15 cellular contexts compared by ENCODE assay signal in the genomic region with DNA sequence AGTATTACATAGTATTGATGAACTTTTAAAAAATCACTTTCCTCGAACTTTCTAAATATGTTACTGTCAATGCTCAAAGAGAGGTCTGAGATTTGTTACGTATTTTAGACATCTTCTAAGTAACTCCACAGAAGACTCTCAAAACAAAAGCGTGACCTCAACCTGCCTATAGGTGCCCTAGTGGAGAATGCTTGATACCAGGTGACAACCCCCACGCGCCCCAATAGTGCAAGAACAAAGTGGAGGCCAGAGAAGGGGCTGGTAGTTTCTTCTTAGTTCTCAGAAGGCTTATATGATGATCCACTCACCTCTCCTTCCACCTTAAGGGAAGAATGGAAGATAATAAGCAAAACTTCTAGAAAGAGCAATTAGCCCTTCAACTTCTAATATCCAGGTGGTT.
DNase-seq lines count a peak whose midpoint lies in the region; ATAC-seq and TF ChIP-seq lines count a peak whose summit lies in the region.
"Had no signal": no experiment of that assay in that cellular context is flagged by ENCODE, and none has a peak within 500 bp of the region (broad histone marks: within the 10 kb centered on the region; RNA-seq: fewer than 3 reads in every experiment).

No MANE protein-coding gene starts in this region.

- no peak overlapping the region for H3K4me3 ChIP-seq in esophagus squamous epithelium
- no peak overlapping the region for H3K4me3 ChIP-seq in suprapubic skin
- H3K4me3 ChIP-seq in uterus = no peak overlapping the region
- H3K4me3 ChIP-seq: hepatocyte, MG63, sigmoid colon, tibial artery had no signal

- no peak for DNase-seq in activated T-cell treated with anti-CD3 and anti-CD28 coated beads, Interleukin-2, amount 50 U/mL, for 4 hours
- DNase-seq in activated T-cell treated with anti-CD3 and anti-CD28 coated beads for 4 hours = no peak
- no peak for DNase-seq in activated B cell treated with CpG ODN at 0.5 μM for 24 hours
- no peak for DNase-seq in esophagus squamous epithelium (lab: John Stamatoyannopoulos, UW)
- DNase-seq in suprapubic skin (ENCODE audit: low spot score in 2 of 2) = no peak
- DNase-seq in uterus = no peak
- no peak for DNase-seq in left colon
- no peak for DNase-seq in NCI-H510A treated with DMSO at 0.1 percent for 48 hours (lab: John Stamatoyannopoulos, UW)
- DNase-seq: ACHN; MG63; NK-92 treated with Interleukin-12 subunit alpha and Interleukin-12 subunit beta, amount 100 ng/mL, for 24 hours; sigmoid colon; tibial artery had no signal

- peak overlapping the region; percentile 98 for H3K27ac Mint-ChIP-seq in activated B cell treated with CpG ODN at 0.5 μM for 24 hours

- TF ChIP-seq EP300 in suprapubic skin (IDR thresholded peaks at IDR 0.05) = no peak

- TF ChIP-seq CTCF in activated B cell treated with CpG ODN at 0.5 μM for 24 hours (IDR thresholded peaks at IDR 0.05) (no peak), esophagus squamous epithelium (IDR thresholded peaks at IDR 0.05) (no peak), suprapubic skin (IDR thresholded peaks at IDR 0.05) (no peak), uterus (IDR thresholded peaks at IDR 0.05) (no peak)

- WGBS in esophagus squamous epithelium, 2 donors = 57 to 70% methylated on average over 3 to 4 of the region's 5 CpGs
- WGBS in suprapubic skin = 73% methylated on average over 5 of the region's 5 CpGs

- TF ChIP-seq POLR2A in esophagus squamous epithelium (IDR thresholded peaks at IDR 0.05) = no peak
- no peak for TF ChIP-seq POLR2A in suprapubic skin (IDR thresholded peaks at IDR 0.05)
- TF ChIP-seq POLR2A in uterus (IDR thresholded peaks at IDR 0.05) = no peak

- no peak for ATAC-seq in activated T-cell treated with anti-CD3 and anti-CD28 coated beads, Interleukin-2, amount 50 U/mL, for 4 hours
- ATAC-seq in activated B cell treated with CpG ODN at 0.5 μM for 24 hours (ENCODE audit: low read depth) (no peak), left colon (no peak)
- ATAC-seq: left lobe of liver had no signal

- no peaks in the 10 kb centered on the region for H3K27me3 Mint-ChIP-seq in activated T-cell treated with anti-CD3 and anti-CD28 coated beads, Interleukin-2, amount 50 U/mL, for 4 hours (ENCODE audit: low read depth)
- H3K27me3 Mint-ChIP-seq in activated B cell treated with CpG ODN at 0.5 μM for 24 hours = no peaks in the 10 kb centered on the region

- H3K4me1 ChIP-seq in esophagus squamous epithelium (peaks cover 4 to 35% (median 6%) of the 10 kb centered on the region in 3 donors), suprapubic skin (peaks cover 9% of the 10 kb centered on the region), uterus (no peaks in the 10 kb centered on the region)

- peaks cover 93% of the 10 kb centered on the region for H3K4me1 Mint-ChIP-seq in activated T-cell treated with anti-CD3 and anti-CD28 coated beads, Interleukin-2, amount 50 U/mL, for 4 hours (ENCODE audit: low read depth)
- peaks cover 94% of the 10 kb centered on the region for H3K4me1 Mint-ChIP-seq in activated B cell treated with CpG ODN at 0.5 μM for 24 hours

- H3K36me3 ChIP-seq in esophagus squamous epithelium (no peaks in the 10 kb centered on the region), suprapubic skin (no peaks in the 10 kb centered on the region), uterus (no peaks in the 10 kb centered on the region)
- H3K36me3 ChIP-seq: MG63, sigmoid colon, tibial artery had no signal

- H3K9me3 Mint-ChIP-seq in activated T-cell treated with anti-CD3 and anti-CD28 coated beads, Interleukin-2, amount 50 U/mL, for 4 hours = no peaks in the 10 kb centered on the region
- H3K9me3 Mint-ChIP-seq in activated B cell treated with CpG ODN at 0.5 μM for 24 hours = no peaks in the 10 kb centered on the region

- H3K9me3 ChIP-seq in esophagus squamous epithelium (no peaks in the 10 kb centered on the region), suprapubic skin (no peaks in the 10 kb centered on the region), uterus (no peaks in the 10 kb centered on the region)
- H3K9me3 ChIP-seq: MG63, sigmoid colon, tibial artery had no signal

- intact Hi-C loops in activated B cell treated with CpG ODN at 0.5 μM for 24 hours (cut with micrococcal nuclease) (loop anchor here (1.0 to 10.0 kb wide), 3 partner anchors 8 to 963 kb away; no protein-coding TSS in a partner anchor), esophagus squamous epithelium (cut with DNase I) (no loop called here), uterus (cut with DNase I; ENCODE audit: low total_unique reads) (no loop called here), left colon (cut with DNase I, micrococcal nuclease) (no loop called here)

- peaks cover 14% of the 10 kb centered on the region for H3K36me3 Mint-ChIP-seq in activated T-cell treated with anti-CD3 and anti-CD28 coated beads, Interleukin-2, amount 50 U/mL, for 4 hours (ENCODE audit: insufficient read depth)
- H3K36me3 Mint-ChIP-seq in activated B cell treated with CpG ODN at 0.5 μM for 24 hours (ENCODE audit: low read depth) = peaks cover 22% of the 10 kb centered on the region

- H3K27ac ChIP-seq in esophagus squamous epithelium (peak overlapping the region in 3 of 4 donors; percentile 5 to 51 (median 50)), suprapubic skin (peak overlapping the region; percentile 12), uterus (no peak overlapping the region)
- H3K27ac ChIP-seq: hepatocyte, tibial artery had no signal

- POLR2A ChIA-PET in activated B cell treated with CpG ODN at 0.5 μM for 24 hours (lab: Charles Lee) = interaction anchor here (0.6 to 5.8 kb wide), 9 partner anchors 10 to 174 kb away, joined by 3 to 57 read pairs (median 6); partner anchors contain the start of gene ANKRD44

- H3K4me3 Mint-ChIP-seq in activated T-cell treated with anti-CD3 and anti-CD28 coated beads, Interleukin-2, amount 50 U/mL, for 4 hours = peak overlapping the region; percentile 38
- peak overlapping the region; percentile 68 for H3K4me3 Mint-ChIP-seq in activated B cell treated with CpG ODN at 0.5 μM for 24 hours

- CTCF ChIA-PET in activated B cell treated with CpG ODN at 0.5 μM for 24 hours (lab: Charles Lee) = interaction anchor here (0.6 to 4.0 kb wide), 6 partner anchors 16 to 104 kb away, joined by 3 to 26 read pairs (median 8); no protein-coding TSS in a partner anchor

- no peaks in the 10 kb centered on the region for H3K27me3 ChIP-seq in esophagus squamous epithelium
- H3K27me3 ChIP-seq in suprapubic skin = no peaks in the 10 kb centered on the region
- no peaks in the 10 kb centered on the region for H3K27me3 ChIP-seq in uterus
- H3K27me3 ChIP-seq: hepatocyte, MG63, sigmoid colon, tibial artery had no signal

Comparison
In these comparisons a context has a peak if more than half of its experiments do, and no peak if none do; other contexts are left out.
1. H3K27ac ChIP-seq: peak in esophagus squamous epithelium (3 of 4) and suprapubic skin (single experiment); none in uterus (0 of 2).